In the genomic region with DNA sequence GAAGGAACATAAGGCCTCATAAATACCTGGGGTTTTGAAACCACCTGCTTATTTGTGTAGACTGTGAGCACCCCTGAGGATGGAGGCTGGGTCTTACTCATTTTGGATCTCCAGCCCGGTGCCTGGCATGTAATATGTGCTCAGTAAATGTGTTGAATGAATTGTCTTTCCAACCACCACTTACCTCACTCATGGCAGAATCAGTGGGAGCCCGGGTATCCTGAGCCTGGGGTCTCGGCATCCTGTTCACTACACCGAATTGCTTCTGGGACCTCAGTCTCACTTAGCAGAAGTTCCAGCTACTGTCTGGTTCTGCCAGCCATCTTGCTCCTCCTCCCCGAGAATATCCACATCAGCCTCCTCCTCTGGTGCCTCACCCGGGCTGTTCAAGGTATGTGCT, we compare ENCODE assay signal across 8 cellular contexts.
"Had no signal": no experiment of that assay in that cellular context is flagged by ENCODE, and none has a peak within 500 bp of the region (broad histone marks: within the 10 kb centered on the region; RNA-seq: fewer than 3 reads in every experiment).

No MANE protein-coding gene starts in this region.

- H3K36me3 ChIP-seq: HAP-1 had no signal

- ATAC-seq: HCT116, HepG2 had no signal

- H3K4me3 ChIP-seq: GM23248, HAP-1 had no signal

- H3K4me1 ChIP-seq: HAP-1 had no signal

- H3K27ac ChIP-seq: GM23248, HL-60 had no signal

- H3K9me3 ChIP-seq: HAP-1 had no signal

- DNase-seq: GM23248, GOT3, H7, HFFc6 had no signal
